In the genomic region with DNA sequence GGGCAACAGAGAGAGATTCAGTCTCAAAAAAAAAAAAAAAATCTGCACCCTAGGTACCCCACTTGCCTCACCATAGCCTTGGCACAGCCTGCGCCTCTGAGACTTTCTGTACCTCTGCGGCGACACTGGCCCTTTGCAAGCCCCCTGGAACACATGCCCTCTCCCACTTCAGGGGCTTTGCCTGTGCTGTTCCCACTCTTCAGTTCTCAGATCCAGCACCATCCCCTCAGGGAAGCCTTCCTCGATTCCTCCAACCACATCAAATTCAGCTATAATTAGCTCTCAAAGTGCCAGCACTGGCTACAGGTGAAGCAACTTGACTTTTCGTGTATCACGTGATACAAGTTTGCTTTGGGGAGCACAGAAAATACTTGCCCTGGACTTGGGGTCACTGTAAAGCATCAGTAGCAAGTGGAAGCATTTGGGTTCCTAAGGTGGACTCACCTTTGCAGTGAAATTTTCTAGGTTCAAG, we compare ENCODE assay signal across 8 cellular contexts. TPM values are rescaled to one million over a fixed set of nuclear protein-coding genes. Genes with fewer than 3 reads are reported as not detected.
DNase-seq lines count a peak whose midpoint lies in the region; ATAC-seq and TF ChIP-seq lines count a peak whose summit lies in the region.

No MANE protein-coding gene starts in this region.

- H3K4me3 ChIP-seq in GM12864 (ENCODE audit: low read depth, low read length) = peak overlapping the region; percentile 62
- H3K4me3 ChIP-seq in SJCRH30 = peak overlapping the region; percentile 59
- H3K4me3 ChIP-seq in fibroblast of mammary gland (ENCODE audit: control insufficient read depth, low read depth, low read length) = peak overlapping the region; percentile 75
- H3K4me3 ChIP-seq in rectal smooth muscle tissue (ENCODE audit: low read length) = peak overlapping the region; percentile 78

- no peaks in the 10 kb centered on the region for H3K9me3 ChIP-seq in SJCRH30 (replicated peaks)

- DNase-seq in GM12864 (ENCODE audit: low read depth) (no peak), SJCRH30 (no peak), fibroblast of mammary gland (ENCODE audit: low read depth) (no peak), NCI-H2196 (lab: John Stamatoyannopoulos, UW; ENCODE audit: unreplicated experiment) (no peak), HT-29 (ENCODE audit: low spot score) (no peak), HuH-7.5 (ENCODE audit: low spot score) (no peak)

- H3K27me3 ChIP-seq in SJCRH30 (no peaks in the 10 kb centered on the region), rectal smooth muscle tissue (ENCODE audit: control insufficient read depth, insufficient read depth, low read length) (no peaks in the 10 kb centered on the region)

- no peak for ATAC-seq in HG02885 (IDR thresholded peaks at IDR 0.05; ENCODE audit: poor library complexity, unreplicated experiment)

- TF ChIP-seq CTCF in GM12864 (IDR thresholded peaks at IDR 0.05; ENCODE audit: low read depth, low read length, missing control alignments) (no peak), fibroblast of mammary gland (conservative IDR thresholded peaks at IDR 0.05; ENCODE audit: control insufficient read depth, insufficient read depth, low read depth, low read length) (no peak)

- H3K36me3 ChIP-seq in SJCRH30 = 0 out of 2 replicates have a peak, but pooled peaks cover 4% of the 10 kb centered on the region
- no peaks in the 10 kb centered on the region for H3K36me3 ChIP-seq in rectal smooth muscle tissue (ENCODE audit: control insufficient read depth, insufficient read depth, low read length)

- H3K9ac ChIP-seq in rectal smooth muscle tissue (ENCODE audit: low read length) = peak overlapping the region; percentile 49

- no peak overlapping the region for H3K27ac ChIP-seq in SJCRH30
- peak overlapping the region; percentile 85 for H3K27ac ChIP-seq in rectal smooth muscle tissue (ENCODE audit: low read depth, low read length)

- H3K4me1 ChIP-seq in SJCRH30 (peaks cover 25% of the 10 kb centered on the region), rectal smooth muscle tissue (ENCODE audit: control insufficient read depth, insufficient read depth, low read length) (peaks cover 32% of the 10 kb centered on the region)

RNA-seq across cellular contexts. Expression of a gene that starts 2.1 kb away (rescaled TPM):
- total RNA-seq in SJCRH30 (2014; rRNA removed; shearing (Covaris generic)) = 216 and 249 TPM in 2 replicates
- 53.3 and 68.3 TPM in 2 replicates for total RNA-seq in HT-29 (2014; rRNA removed; shearing (Covaris generic))

RNA-seq across cellular contexts. Expression of a gene that starts 38.4 kb away (rescaled TPM):
- total RNA-seq in SJCRH30 (2014; rRNA removed; shearing (Covaris generic)) = 67.7 TPM in 2 replicates
- 98.1 and 98.6 TPM in 2 replicates for total RNA-seq in HT-29 (2014; rRNA removed; shearing (Covaris generic))
